10 cellular contexts compared by ENCODE assay signal in the genomic region with DNA sequence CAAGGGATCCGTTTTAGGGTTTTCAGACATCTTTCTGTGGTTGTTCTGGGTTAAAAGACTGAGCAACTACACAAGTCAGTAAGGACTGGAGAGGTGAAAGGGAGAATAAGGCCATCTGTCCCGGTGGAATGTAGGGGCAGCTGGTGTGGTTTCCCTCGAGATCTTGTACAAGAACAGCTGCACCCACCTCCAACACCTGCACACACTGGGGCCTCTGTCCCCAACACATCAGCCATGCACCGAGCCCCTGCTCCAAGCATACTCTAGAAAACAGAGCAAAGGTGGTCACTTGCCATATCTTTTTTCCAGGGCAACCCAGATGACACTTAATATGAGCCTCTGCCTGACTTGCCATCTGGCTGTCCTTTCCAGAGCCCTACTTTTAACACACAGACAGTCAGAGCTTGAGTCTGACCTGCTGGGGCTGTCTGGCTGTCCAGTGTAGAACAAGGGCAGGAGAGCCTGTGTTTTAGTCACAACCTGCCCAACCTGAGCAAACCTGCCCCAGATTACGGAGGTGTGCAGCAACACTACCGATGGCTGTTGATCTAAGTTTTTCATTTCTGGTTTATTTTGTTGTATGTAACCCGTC. TPM values are rescaled to one million over a fixed set of nuclear protein-coding genes. Genes with fewer than 3 reads are reported as not detected.
DNase-seq lines count a peak whose midpoint lies in the region; ATAC-seq lines count a peak whose summit lies in the region.
"Had no signal": no experiment of that assay in that cellular context is flagged by ENCODE, and none has a peak within 500 bp of the region (broad histone marks: within the 10 kb centered on the region; RNA-seq: fewer than 3 reads in every experiment).

No MANE protein-coding gene starts in this region.

- H3K36me3 Mint-ChIP-seq in stimulated activated naive CD8-positive, alpha-beta T cell treated with anti-CD3 and anti-CD28 coated beads, Interleukin-15, Interleukin-2, amounts not matched to agents 100 ng/mL and 50 ng/mL, for 24 hours (ENCODE audit: low read depth): peaks cover 84% of the 10 kb centered on the region

- H3K4me3 ChIP-seq in right cardiac atrium (ENCODE audit: low read length): no peak overlapping the region
- H3K4me3 ChIP-seq: tibial artery had no signal

- no peaks in the 10 kb centered on the region for H3K9me3 ChIP-seq in right cardiac atrium (ENCODE audit: control insufficient read depth, low read length)
- H3K9me3 ChIP-seq: tibial artery had no signal

- no peaks in the 10 kb centered on the region for H3K27me3 Mint-ChIP-seq in stimulated activated naive CD8-positive, alpha-beta T cell treated with anti-CD3 and anti-CD28 coated beads, Interleukin-15, Interleukin-2, amounts not matched to agents 100 ng/mL and 50 ng/mL, for 24 hours
- H3K27me3 Mint-ChIP-seq: IgD-negative memory B cell had no signal

- intact Hi-C loops in right cardiac atrium (cut with DNase I): no loop called here

- WGBS in right cardiac atrium: 77% methylated on average over 7 of the region's 7 CpGs

- H3K4me1 ChIP-seq in right cardiac atrium (ENCODE audit: control insufficient read depth, insufficient read depth, low read length): peaks cover 5% of the 10 kb centered on the region
- H3K4me1 ChIP-seq: tibial artery had no signal

- peak overlapping the region; percentile 37 for H3K27ac Mint-ChIP-seq in stimulated activated naive CD8-positive, alpha-beta T cell treated with anti-CD3 and anti-CD28 coated beads, Interleukin-15, Interleukin-2, amounts not matched to agents 100 ng/mL and 50 ng/mL, for 24 hours
- H3K27ac Mint-ChIP-seq: IgD-negative memory B cell had no signal

- no peaks in the 10 kb centered on the region for H3K27me3 ChIP-seq in right cardiac atrium (ENCODE audit: control insufficient read depth, insufficient read depth)
- H3K27me3 ChIP-seq: tibial artery had no signal

- H3K9me3 Mint-ChIP-seq in stimulated activated naive CD8-positive, alpha-beta T cell treated with anti-CD3 and anti-CD28 coated beads, Interleukin-15, Interleukin-2, amounts not matched to agents 100 ng/mL and 50 ng/mL, for 24 hours: no peaks in the 10 kb centered on the region
- H3K9me3 Mint-ChIP-seq: IgD-negative memory B cell had no signal

- no peak for ATAC-seq in stimulated activated naive CD8-positive, alpha-beta T cell treated with anti-CD3 and anti-CD28 coated beads, Interleukin-15, Interleukin-2, amounts not matched to agents 100 U/mL and 50 U/mL, for 24 hours
- ATAC-seq in right cardiac atrium (peak in 1 of 2 donors; percentile 1), HG02571 (IDR thresholded peaks at IDR 0.05; ENCODE audit: unreplicated experiment) (no peak)
- ATAC-seq: left colon had no signal

- H3K4me1 Mint-ChIP-seq in stimulated activated naive CD8-positive, alpha-beta T cell treated with anti-CD3 and anti-CD28 coated beads, Interleukin-15, Interleukin-2, amounts not matched to agents 100 ng/mL and 50 ng/mL, for 24 hours (ENCODE audit: low read depth): no peaks in the 10 kb centered on the region

- H3K4me3 Mint-ChIP-seq in stimulated activated naive CD8-positive, alpha-beta T cell treated with anti-CD3 and anti-CD28 coated beads, Interleukin-15, Interleukin-2, amounts not matched to agents 100 ng/mL and 50 ng/mL, for 24 hours: no peak overlapping the region

- H3K27ac ChIP-seq in right cardiac atrium (ENCODE audit: low read length): peak overlapping the region; percentile 43
- H3K27ac ChIP-seq: tibial artery had no signal

- no peak for DNase-seq in stimulated activated naive CD8-positive, alpha-beta T cell treated with anti-CD3 and anti-CD28 coated beads, Interleukin-15, Interleukin-2, amounts not matched to agents 100 U/mL and 50 U/mL, for 24 hours
- DNase-seq in right cardiac atrium: peak in 1 of 3 donors; percentile 22
- DNase-seq in NK-92 treated with Interleukin-12 subunit alpha and Interleukin-12 subunit beta, amount 100 ng/mL, for 24 hours (lab: John Stamatoyannopoulos, UW): no peak
- DNase-seq in cerebellar cortex (ENCODE audit: low spot score): no peak
- DNase-seq: NCI-H2107 had no signal

RNA-seq across cellular contexts. Expression of a gene that starts 12.2 kb away (rescaled TPM):
- 100 to 1,000 TPM in 2 of 4 donors, 10 to 100 TPM in 2; 75.9 to 118 (median 93.4) TPM for total RNA-seq in right cardiac atrium
- 41.6 TPM for polyA plus RNA-seq in right cardiac atrium

RNA-seq across cellular contexts. Expression of a gene that starts 17.0 kb away (rescaled TPM):
- total RNA-seq in right cardiac atrium: 10 to 100 TPM; 13.5 to 17.7 (median 17.0) TPM
- polyA plus RNA-seq in right cardiac atrium: 22.2 TPM

RNA-seq across cellular contexts. Expression of a gene that starts 19.8 kb away (rescaled TPM):
- 10 to 100 TPM; 26.2 to 32.8 (median 29.9) TPM for total RNA-seq in right cardiac atrium
- 24.0 TPM for polyA plus RNA-seq in right cardiac atrium

RNA-seq across cellular contexts. Expression of a gene that starts 31.0 kb away (rescaled TPM):
- 10 to 100 TPM; 15.6 to 21.0 (median 18.0) TPM for total RNA-seq in right cardiac atrium
- polyA plus RNA-seq in right cardiac atrium: 17.6 TPM

RNA-seq across cellular contexts. Expression of a gene that starts 39.4 kb away (rescaled TPM):
- total RNA-seq in right cardiac atrium: 10 to 100 TPM in 3 of 4 donors, 1 to 10 TPM in 1; 8.7 to 14.8 (median 13.4) TPM
- 11.1 TPM for polyA plus RNA-seq in right cardiac atrium
